Comparison of ENCODE assay signal across 8 cellular contexts in genomic region chrX:2691543-2692220, GRCh38. TPM values are rescaled to one million over a fixed set of nuclear protein-coding genes. Genes with fewer than 3 reads are reported as not detected.
A peak's percentile ranks its signal among the peaks of the same experiment; 100 is the strongest.
DNase-seq lines count a peak whose midpoint lies in the region; ATAC-seq and TF ChIP-seq lines count a peak whose summit lies in the region.

No MANE protein-coding gene starts in this region.

- peaks cover 47% of the 10 kb centered on the region for H3K4me1 Mint-ChIP-seq in stimulated activated memory B cell treated with anti-CD40 and anti-IgM and Interleukin-4, amounts not matched to agents 10 μg/mL and 1 μg/mL and 100 μg/mL, for 72 hours

- peak overlapping the region; percentile 68 for H3K9ac ChIP-seq in iPS-18a (ENCODE audit: low read length)

- peak overlapping the region; percentile 76 to 79 for H3K27ac ChIP-seq in ascending aorta
- no peak overlapping the region for H3K27ac ChIP-seq in iPS-18a (ENCODE audit: low read length)

- H3K27me3 ChIP-seq in ascending aorta, result no peaks in the 10 kb centered on the region
- H3K27me3 ChIP-seq in iPS-18a (ENCODE audit: control insufficient read depth, insufficient read depth, low read length), result peaks cover 52% of the 10 kb centered on the region

- peaks cover 0 to 22% of the 10 kb centered on the region in 2 donors for H3K4me1 ChIP-seq in ascending aorta
- peaks cover 8% of the 10 kb centered on the region for H3K4me1 ChIP-seq in iPS-18a (ENCODE audit: control insufficient read depth, low read depth, low read length)

- peaks cover 3% of the 10 kb centered on the region for H3K9me3 Mint-ChIP-seq in stimulated activated memory B cell treated with anti-CD40 and anti-IgM and Interleukin-4, amounts not matched to agents 10 μg/mL and 1 μg/mL and 100 μg/mL, for 72 hours

- H3K4me3 Mint-ChIP-seq in stimulated activated memory B cell treated with anti-CD40 and anti-IgM and Interleukin-4, amounts not matched to agents 10 μg/mL and 1 μg/mL and 100 μg/mL, for 72 hours, result peak overlapping the region; percentile 96

- intact Hi-C loops in ascending aorta (cut with DNase I), result loop anchor here (1.0 to 10.0 kb wide), 7 partner anchors 14 to 1299 kb away; partner anchors contain the start of genes AKAP17A, ARSD, DHRSX and SLC25A6

- H3K9me3 ChIP-seq in ascending aorta, result no peaks in the 10 kb centered on the region
- no peaks in the 10 kb centered on the region for H3K9me3 ChIP-seq in iPS-18a (ENCODE audit: control insufficient read depth, low read depth, low read length)

- ATAC-seq in GM18907 (IDR thresholded peaks at IDR 0.05; ENCODE audit: unreplicated experiment) (peak; percentile 10), HG03571 (IDR thresholded peaks at IDR 0.05; ENCODE audit: unreplicated experiment) (no peak), GM21367 (IDR thresholded peaks at IDR 0.05; ENCODE audit: unreplicated experiment) (no peak)
- ATAC-seq in stimulated activated memory B cell treated with anti-CD40 and anti-IgM and Interleukin-4, amounts not matched to agents 10 μg/mL and 1 μg/mL and 100 μg/mL, for 72 hours, result no peak

- H3K36me3 ChIP-seq in ascending aorta (no peaks in the 10 kb centered on the region), iPS-18a (ENCODE audit: control insufficient read depth, low read depth, low read length) (no peaks in the 10 kb centered on the region)

- H3K4me3 ChIP-seq in ascending aorta (peak overlapping the region; percentile 86 to 94), iPS-18a (ENCODE audit: low read length) (peak overlapping the region; percentile 86)

- H3K27me3 Mint-ChIP-seq in stimulated activated memory B cell treated with anti-CD40 and anti-IgM and Interleukin-4, amounts not matched to agents 10 μg/mL and 1 μg/mL and 100 μg/mL, for 72 hours, result no peaks in the 10 kb centered on the region

- TF ChIP-seq CTCF in ascending aorta (IDR thresholded peaks at IDR 0.05), result no peak

- DNase-seq in HuH-7.5 (ENCODE audit: low spot score) (peak; percentile 8), ascending aorta (ENCODE audit: low spot score in 2 of 2) (peak in 1 of 2 donors; percentile 78), DMS153 (lab: John Stamatoyannopoulos, UW) (no peak)

- peaks cover 4% of the 10 kb centered on the region for H3K36me3 Mint-ChIP-seq in stimulated activated memory B cell treated with anti-CD40 and anti-IgM and Interleukin-4, amounts not matched to agents 10 μg/mL and 1 μg/mL and 100 μg/mL, for 72 hours

- peak overlapping the region; percentile 87 for H3K27ac Mint-ChIP-seq in stimulated activated memory B cell treated with anti-CD40 and anti-IgM and Interleukin-4, amounts not matched to agents 10 μg/mL and 1 μg/mL and 100 μg/mL, for 72 hours

RNA-seq across cellular contexts. Expression of gene CD99, which starts 0.6 kb away (rescaled TPM):
- total RNA-seq in ascending aorta, result 262 TPM
